10 cellular contexts compared by ENCODE assay signal in the genomic region with DNA sequence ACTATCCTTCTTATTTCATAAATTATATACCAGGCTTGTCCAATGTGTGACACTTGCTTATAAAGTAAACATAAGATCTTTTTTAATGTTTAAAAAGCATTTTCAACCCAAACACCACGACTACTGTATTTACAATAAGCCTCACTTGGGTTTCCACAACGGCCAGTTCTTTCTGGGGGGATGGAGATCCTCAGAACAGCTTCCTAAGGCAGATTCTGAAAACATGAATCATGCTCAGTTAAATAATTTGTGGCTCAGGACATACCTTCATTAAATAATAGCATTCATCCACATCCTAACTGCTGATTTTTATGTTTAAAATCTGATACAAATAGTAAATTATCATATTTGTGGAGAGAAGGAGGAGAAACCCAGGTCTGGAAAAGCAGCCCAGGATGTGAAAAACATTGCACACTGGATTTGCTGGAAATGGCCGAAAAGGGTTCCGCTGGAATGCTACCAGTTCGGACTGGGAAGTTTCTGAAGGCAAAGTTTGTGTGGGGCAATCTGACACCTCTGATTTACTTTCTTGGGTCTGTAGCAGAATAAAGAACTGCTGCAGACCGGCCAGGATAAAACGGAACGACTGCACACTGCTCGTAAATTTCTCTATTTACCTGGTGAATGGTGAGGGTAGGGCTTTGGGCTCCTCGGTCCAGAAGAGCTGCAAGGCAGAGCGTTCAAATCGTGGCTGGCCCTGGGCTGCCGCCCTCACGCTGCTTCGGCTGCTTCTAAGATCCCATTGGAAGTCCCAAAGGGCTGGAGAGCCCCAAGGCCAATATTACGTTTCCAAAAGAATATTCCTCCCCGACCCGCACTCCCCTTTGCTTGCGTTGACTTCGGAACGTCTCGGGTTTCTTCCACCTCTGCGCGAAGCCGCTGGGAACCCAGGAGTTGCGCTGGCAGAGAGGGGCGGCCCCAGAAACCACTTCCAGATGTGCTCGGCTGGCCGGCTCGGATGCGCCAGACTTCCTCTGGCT. TPM values are rescaled to one million over a fixed set of nuclear protein-coding genes. Genes with fewer than 3 reads are reported as not detected.
DNase-seq lines count a peak whose midpoint lies in the region; ATAC-seq and TF ChIP-seq lines count a peak whose summit lies in the region.
"Had no signal": no experiment of that assay in that cellular context is flagged by ENCODE, and none has a peak within 500 bp of the region (broad histone marks: within the 10 kb centered on the region; RNA-seq: fewer than 3 reads in every experiment).

A gene with protein sequence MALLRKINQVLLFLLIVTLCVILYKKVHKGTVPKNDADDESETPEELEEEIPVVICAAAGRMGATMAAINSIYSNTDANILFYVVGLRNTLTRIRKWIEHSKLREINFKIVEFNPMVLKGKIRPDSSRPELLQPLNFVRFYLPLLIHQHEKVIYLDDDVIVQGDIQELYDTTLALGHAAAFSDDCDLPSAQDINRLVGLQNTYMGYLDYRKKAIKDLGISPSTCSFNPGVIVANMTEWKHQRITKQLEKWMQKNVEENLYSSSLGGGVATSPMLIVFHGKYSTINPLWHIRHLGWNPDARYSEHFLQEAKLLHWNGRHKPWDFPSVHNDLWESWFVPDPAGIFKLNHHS (minus strand): TSS at position 910 of the 980 bp plus-strand sequence. CDS start 30,539 bp downstream, outside the sequence.

- peak within 1 kb of the TSS; percentile 67 for H3K9ac ChIP-seq in ES-I3 (ENCODE audit: low read depth, low read length)

- H3K27me3 Mint-ChIP-seq in nephron progenitor cell (ENCODE audit: low read depth, poor library complexity): peaks cover 26% of the 10 kb centered on the region

- H3K9me3 Mint-ChIP-seq in nephron progenitor cell: no peaks in the 10 kb centered on the region

- peak within 1 kb of the TSS; percentile 58 for H3K27ac Mint-ChIP-seq in nephron progenitor cell
- H3K27ac Mint-ChIP-seq: IgD-negative memory B cell had no signal

- H3K27ac ChIP-seq in Peyer's patch: peak within 1 kb of the TSS in 3 of 4 donors; percentile 29 to 56 (median 54)

- peak within 1 kb of the TSS; percentile 10 to 46 (median 28) for H3K4me3 ChIP-seq in Peyer's patch

- H3K4me1 Mint-ChIP-seq in nephron progenitor cell: peaks cover 35% of the 10 kb centered on the region

- H3K4me3 Mint-ChIP-seq in nephron progenitor cell: peak within 1 kb of the TSS; percentile 88
- H3K4me3 Mint-ChIP-seq: IgD-negative memory B cell had no signal

- H3K36me3 ChIP-seq in ES-I3 (ENCODE audit: insufficient read depth, low read length) (no peaks in the 10 kb centered on the region), Peyer's patch (no peaks in the 10 kb centered on the region)

- H3K36me3 Mint-ChIP-seq in nephron progenitor cell (ENCODE audit: low read depth): no peaks in the 10 kb centered on the region
- H3K36me3 Mint-ChIP-seq: IgD-negative memory B cell, naive B cell had no signal

- DNase-seq in Peyer's patch: peak in 2 of 3 donors; percentile 50 to 56
- peak; percentile 77 for DNase-seq in nephron progenitor cell
- DNase-seq: naive B cell had no signal

- no peak for TF ChIP-seq CTCF in Peyer's patch (IDR thresholded peaks at IDR 0.05)
- TF ChIP-seq CTCF in nephron progenitor cell (IDR thresholded peaks at IDR 0.05): no peak

- H3K4me1 ChIP-seq in ES-I3 (ENCODE audit: insufficient read depth, low read length): no peaks in the 10 kb centered on the region
- no peaks in the 10 kb centered on the region for H3K4me1 ChIP-seq in Peyer's patch

- no peak for TF ChIP-seq POLR2A in Peyer's patch (IDR thresholded peaks at IDR 0.05)
- no peak for TF ChIP-seq POLR2A in GM18505 (IDR thresholded peaks at IDR 0.05; ENCODE audit: borderline replicate concordance, extremely low read depth, insufficient read depth, insufficient read length)

- no peaks in the 10 kb centered on the region for H3K9me3 ChIP-seq in ES-I3 (ENCODE audit: control insufficient read depth, insufficient read depth, low read length)
- no peaks in the 10 kb centered on the region for H3K9me3 ChIP-seq in Peyer's patch

- H3K27me3 ChIP-seq in Peyer's patch: no peaks in the 10 kb centered on the region

- ATAC-seq in esophagus mucosa: peak; percentile 35
- no peak for ATAC-seq in HG02623 (IDR thresholded peaks at IDR 0.05; ENCODE audit: unreplicated experiment)
- no peak for ATAC-seq in GM18505 (IDR thresholded peaks at IDR 0.05; ENCODE audit: unreplicated experiment)
- ATAC-seq in GM18502 (IDR thresholded peaks at IDR 0.05; ENCODE audit: poor library complexity, unreplicated experiment): no peak
- no peak for ATAC-seq in GM21447 (IDR thresholded peaks at IDR 0.05; ENCODE audit: unreplicated experiment)

RNA-seq across cellular contexts. Expression of the gene that starts here (rescaled TPM):
- total RNA-seq in Peyer's patch (10 to 100 TPM in 1 of 4 donors, 1 to 10 TPM in 3; 3.1 to 24.8 (median 5.4) TPM), esophagus mucosa (0.88 TPM)

Comparison
In these comparisons a context has a peak if more than half of its experiments do, and no peak if none do; other contexts are left out.
1. Peak in ATAC-seq in esophagus mucosa; RNA of the gene not detected or under 1 TPM.